ENCODE assay signal across 24 cellular contexts in the genomic region with DNA sequence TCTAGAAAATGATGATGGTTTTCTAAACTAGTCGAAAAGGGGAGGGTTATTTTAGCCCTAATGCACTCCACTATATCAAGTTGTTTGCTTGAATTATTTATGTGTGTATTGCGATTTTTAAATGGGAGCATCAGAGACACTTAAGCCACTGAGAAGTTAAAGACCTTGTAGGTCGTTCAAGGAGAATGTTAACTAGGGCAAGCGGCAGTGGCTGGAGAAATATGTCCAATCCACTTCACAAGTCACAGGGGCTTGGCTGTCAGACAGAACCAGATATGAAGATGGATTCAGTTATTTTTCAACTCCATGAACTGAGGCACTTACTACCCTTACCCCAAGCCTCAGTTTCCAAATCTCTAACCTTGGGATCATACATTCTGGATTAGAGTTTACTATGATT.
DNase-seq lines count a peak whose midpoint lies in the region; ATAC-seq, FAIRE-seq and TF ChIP-seq lines count a peak whose summit lies in the region.
"Had no signal": no experiment of that assay in that cellular context is flagged by ENCODE, and none has a peak within 500 bp of the region (broad histone marks: within the 10 kb centered on the region; RNA-seq: fewer than 3 reads in every experiment).

No MANE protein-coding gene starts in this region.

- no peak for FAIRE-seq in GM12891 (lab: Jason Lieb, UNC)
- FAIRE-seq: A549, D721Med, G401.6, GM18507, H54 had no signal

- no peaks in the 10 kb centered on the region; the same call in 1 of the 2 replicates for H3K36me3 ChIP-seq in Karpas-422 (ENCODE audit: insufficient read depth, low read length)
- H3K36me3 ChIP-seq: BE2C; BLaER1 treated with 17β-estradiol and CSF1 and Interleukin-3, amounts not matched to agents 10 nM and 100 nM; HAP-1 had no signal

- no peaks in the 10 kb centered on the region for H3K27me3 ChIP-seq in Karpas-422 (ENCODE audit: low read length)
- H3K27me3 ChIP-seq: BE2C; BLaER1 treated with 17β-estradiol and CSF1 and Interleukin-3, amounts not matched to agents 10 nM and 100 nM had no signal

- H3K27ac ChIP-seq in Karpas-422 (ENCODE audit: low read length) = no peak overlapping the region
- H3K27ac ChIP-seq: A549; BLaER1 treated with 17β-estradiol and CSF1 and Interleukin-3, amounts not matched to agents 10 nM and 100 nM had no signal

- ATAC-seq in Right ventricle myocardium inferior (peak; percentile 52), left ventricle myocardium superior (peak; percentile 85)
- ATAC-seq: A549 had no signal

- H3K4me3 ChIP-seq in Karpas-422 (ENCODE audit: low read length) = no peak overlapping the region
- H3K4me3 ChIP-seq: A549; BLaER1 treated with 17β-estradiol and CSF1 and Interleukin-3, amounts not matched to agents 10 nM and 100 nM; HAP-1 had no signal

- H3K79me2 ChIP-seq in Karpas-422 (ENCODE audit: low read length) = no peaks in the 10 kb centered on the region

- H2AFZ ChIP-seq in Karpas-422 (ENCODE audit: low read length) = 0 out of 2 replicates have a peak overlapping the region, but pooled peaks have one; percentile 58

- no peaks in the 10 kb centered on the region for H4K20me1 ChIP-seq in Karpas-422 (ENCODE audit: insufficient read depth, low read depth, low read length)
- H4K20me1 ChIP-seq: BLaER1 treated with 17β-estradiol and CSF1 and Interleukin-3, amounts not matched to agents 10 nM and 100 nM had no signal

- no peak for TF ChIP-seq POLR2A in GM12891 (IDR thresholded peaks at IDR 0.05; ENCODE audit: low read depth, low read length)

- intact Hi-C loops in Right ventricle myocardium inferior (cut with DNase I) (no loop called here), cardiac septum (cut with DNase I) (no loop called here), left ventricle myocardium superior (cut with micrococcal nuclease) (no loop called here)

- H3K9ac ChIP-seq in Karpas-422 (ENCODE audit: low read length) = no peak overlapping the region
- H3K9ac ChIP-seq: BLaER1 treated with 17β-estradiol and CSF1 and Interleukin-3, amounts not matched to agents 10 nM and 100 nM had no signal

- no peaks in the 10 kb centered on the region for H3K9me2 ChIP-seq in Karpas-422 (replicated peaks; ENCODE audit: insufficient read depth, low read length)

- DNase-seq in Right ventricle myocardium inferior (ENCODE audit: missing footprints) (no peak), cardiac septum (ENCODE audit: low spot score) (no peak), Karpas-422 (no peak), NCI-H82 treated with DMSO at 0.1 percent for 48 hours (lab: John Stamatoyannopoulos, UW; ENCODE audit: unreplicated experiment) (peak; percentile 60), left ventricle myocardium superior (no peak), UCSD-AML1 (lab: John Stamatoyannopoulos, UW; ENCODE audit: unreplicated experiment) (no peak), GM12891 (ENCODE audit: insufficient read length, low spot score) (no peak)
- DNase-seq: 8988T; ACHN; AML-193; BE2C; CD4-positive, alpha-beta T cell; CD8-positive, alpha-beta memory T cell; DMS 273 treated with DMSO at 0.1 percent for 48 hours; DND-41; GOT3; HFFc6 had no signal

- H3K4me2 ChIP-seq in Karpas-422 (ENCODE audit: low read depth, low read length, poor library complexity, severe bottlenecking) = no peak overlapping the region
- H3K4me2 ChIP-seq: A549; BLaER1 treated with 17β-estradiol and CSF1 and Interleukin-3, amounts not matched to agents 10 nM and 100 nM had no signal

- peaks cover 30% of the 10 kb centered on the region for H3K4me1 ChIP-seq in Karpas-422 (ENCODE audit: low read length)
- H3K4me1 ChIP-seq: A549, BE2C, HAP-1 had no signal

- peaks cover 12% of the 10 kb centered on the region; the same call in 1 of the 2 replicates for H3K9me3 ChIP-seq in Karpas-422 (ENCODE audit: low read length)
- H3K9me3 ChIP-seq: A549, BE2C, HAP-1 had no signal

TF ChIP-seq in GM12891, 5 proteins besides CTCF, POLR2A, EP300 and RAD21:
- no peak for TF ChIP-seq POLR2AphosphoS5 (IDR thresholded peaks at IDR 0.05; ENCODE audit: low read depth, low read length)
- TF ChIP-seq PAX5 (IDR thresholded peaks at IDR 0.05; ENCODE audit: insufficient read depth, low read length, severe bottlenecking) = no peak
- TF ChIP-seq SPI1 (IDR thresholded peaks at IDR 0.05; ENCODE audit: low read depth, low read length) = no peak
- no peak for TF ChIP-seq TAF1 (IDR thresholded peaks at IDR 0.05; ENCODE audit: low read depth, low read length)
- no peak for TF ChIP-seq POU2F2 (IDR thresholded peaks at IDR 0.05; ENCODE audit: low read depth, low read length)
